In the genomic region with DNA sequence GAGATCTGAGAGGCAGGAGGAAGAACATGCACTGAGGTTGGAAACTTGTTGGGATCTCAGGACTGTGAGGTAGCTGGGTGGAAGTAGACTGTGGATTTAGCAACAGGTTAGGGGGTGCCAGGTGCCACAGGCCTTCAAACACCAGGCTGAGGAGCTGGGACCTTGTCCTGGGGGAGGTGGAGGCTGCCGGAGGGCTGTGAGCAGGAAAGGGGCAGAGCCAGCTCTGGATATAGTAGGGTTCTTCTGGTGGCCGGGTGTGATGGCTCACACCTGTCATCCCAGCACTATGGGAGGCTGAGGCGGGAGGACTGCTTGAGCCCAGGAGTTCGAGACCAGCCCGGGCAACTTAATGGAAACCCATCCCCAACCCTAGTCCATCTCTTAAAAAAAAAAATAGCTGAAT, we compare ENCODE assay signal across 8 cellular contexts. TPM values are rescaled to one million over a fixed set of nuclear protein-coding genes. Genes with fewer than 3 reads are reported as not detected.
DNase-seq lines count a peak whose midpoint lies in the region; ATAC-seq and TF ChIP-seq lines count a peak whose summit lies in the region.
"Had no signal": no experiment of that assay in that cellular context is flagged by ENCODE, and none has a peak within 500 bp of the region (broad histone marks: within the 10 kb centered on the region; RNA-seq: fewer than 3 reads in every experiment).

No MANE protein-coding gene starts in this region.

- H3K27me3 ChIP-seq in HUES48 (ENCODE audit: control insufficient read depth, insufficient read depth, low read length) (no peaks in the 10 kb centered on the region), spleen (replicated peaks in 1 of 7) (no peaks in the 10 kb centered on the region)

- no peak for TF ChIP-seq POLR2A in spleen (IDR thresholded peaks at IDR 0.05)

- no peak overlapping the region for H3K9ac ChIP-seq in HUES48 (ENCODE audit: low read depth, low read length)

- no peaks in the 10 kb centered on the region for H3K9me3 ChIP-seq in HUES48 (ENCODE audit: control insufficient read depth, insufficient read depth, low read length)
- no peaks in the 10 kb centered on the region for H3K9me3 ChIP-seq in spleen

- 87 to 96% (median 88%) methylated on average over 4 to 5 of the region's 5 CpGs for WGBS in spleen, 5 donors

- peaks cover 49% of the 10 kb centered on the region for H3K4me1 Mint-ChIP-seq in activated CD4-positive, alpha-beta memory T cell treated with anti-CD3 and anti-CD28 coated beads, Interleukin-2, amount 10 ng/mL, durations not matched to agents 7 days and 5 days
- peaks cover 26 to 48% of the 10 kb centered on the region in 2 donors for H3K4me1 Mint-ChIP-seq in immature natural killer cell

- H3K36me3 ChIP-seq in HUES48 (ENCODE audit: control insufficient read depth, insufficient read depth, low read length) = peaks cover 7% of the 10 kb centered on the region
- H3K36me3 ChIP-seq in spleen = peaks cover 0 to 29% (median 10%) of the 10 kb centered on the region in 6 donors

- POLR2A ChIA-PET in activated CD4-positive, alpha-beta memory T cell treated with anti-CD3 and anti-CD28 coated beads, Interleukin-2, amount 10 ng/mL, durations not matched to agents 7 days and 5 days (lab: Charles Lee) = interaction anchor here (0.9 to 2.0 kb wide), 3 partner anchors 9 to 58 kb away, joined by 4 to 9 read pairs (median 8); partner anchors contain the start of genes MED25 and PNKP

- no peak for DNase-seq in activated CD4-positive, alpha-beta memory T cell treated with anti-CD3 and anti-CD28 coated beads, Interleukin-2, amount 10 ng/mL, durations not matched to agents 7 days and 5 days
- no peak for DNase-seq in immature natural killer cell
- no peak for DNase-seq in spleen
- no peak for DNase-seq in NCI-H1105 treated with DMSO at 0.1 percent for 48 hours (lab: John Stamatoyannopoulos, UW)

- intact Hi-C loops in spleen (cut with DNase I; ENCODE audit: low total_unique reads) = no loop called here

- H3K4me1 ChIP-seq in HUES48 (ENCODE audit: control insufficient read depth, insufficient read depth, low read length) (peaks cover 12% of the 10 kb centered on the region), spleen (peaks cover 12 to 70% (median 45%) of the 10 kb centered on the region in 6 donors)

- peak overlapping the region; percentile 12 for H3K27ac Mint-ChIP-seq in activated CD4-positive, alpha-beta memory T cell treated with anti-CD3 and anti-CD28 coated beads, Interleukin-2, amount 10 ng/mL, durations not matched to agents 7 days and 5 days
- peak overlapping the region; percentile 77 to 90 (median 83) for H3K27ac Mint-ChIP-seq in immature natural killer cell

- CTCF ChIA-PET in activated CD4-positive, alpha-beta memory T cell treated with anti-CD3 and anti-CD28 coated beads, Interleukin-2, amount 10 ng/mL, durations not matched to agents 7 days and 5 days (lab: Charles Lee) = no interaction called here

- no peak for TF ChIP-seq CTCF in spleen (IDR thresholded peaks at IDR 0.05 in 8 of 11, conservative IDR thresholded peaks at IDR 0.05 in 3 of 11)

- no peaks in the 10 kb centered on the region for H3K9me3 Mint-ChIP-seq in activated CD4-positive, alpha-beta memory T cell treated with anti-CD3 and anti-CD28 coated beads, Interleukin-2, amount 10 ng/mL, durations not matched to agents 7 days and 5 days
- no peaks in the 10 kb centered on the region for H3K9me3 Mint-ChIP-seq in immature natural killer cell

- no peak for ATAC-seq in GM21529 (IDR thresholded peaks at IDR 0.05; ENCODE audit: unreplicated experiment)
- ATAC-seq in HG03521 (IDR thresholded peaks at IDR 0.05; ENCODE audit: unreplicated experiment) = no peak

- H3K27ac ChIP-seq in HUES48 (ENCODE audit: low read depth, low read length) (no peak overlapping the region), spleen (peak overlapping the region in 7 of 8 donors; percentile 43 to 92 (median 81))

- H3K36me3 Mint-ChIP-seq in activated CD4-positive, alpha-beta memory T cell treated with anti-CD3 and anti-CD28 coated beads, Interleukin-2, amount 10 ng/mL, durations not matched to agents 7 days and 5 days (ENCODE audit: low read depth) = peaks cover 13% of the 10 kb centered on the region
- H3K36me3 Mint-ChIP-seq in immature natural killer cell = peaks cover 5 to 6% (median 5%) of the 10 kb centered on the region in 3 donors

- H3K4me3 ChIP-seq in HUES48 (ENCODE audit: low read depth, low read length) (peak overlapping the region; percentile 78; the same call in 1 of the 2 replicates), spleen (peak overlapping the region in 6 of 8 donors; percentile 56 to 75 (median 66))

- no peaks in the 10 kb centered on the region for H3K27me3 Mint-ChIP-seq in activated CD4-positive, alpha-beta memory T cell treated with anti-CD3 and anti-CD28 coated beads, Interleukin-2, amount 10 ng/mL, durations not matched to agents 7 days and 5 days
- peaks cover 6 to 9% (median 9%) of the 10 kb centered on the region in 3 donors for H3K27me3 Mint-ChIP-seq in immature natural killer cell (ENCODE audit: low read depth in 3 of 3)

- peak overlapping the region; percentile 84 for H3K4me3 Mint-ChIP-seq in activated CD4-positive, alpha-beta memory T cell treated with anti-CD3 and anti-CD28 coated beads, Interleukin-2, amount 10 ng/mL, durations not matched to agents 7 days and 5 days
- peak overlapping the region; percentile 87 to 93 (median 90) for H3K4me3 Mint-ChIP-seq in immature natural killer cell

RNA-seq across cellular contexts. Expression of gene FUZ, which starts 3.1 kb away (rescaled TPM):
- total RNA-seq in activated CD4-positive, alpha-beta memory T cell treated with anti-CD3 and anti-CD28 coated beads, Interleukin-2, amount 10 ng/mL, durations not matched to agents 7 days and 5 days = 10 to 100 TPM; 13.7 to 13.9 TPM
- polyA plus RNA-seq in immature natural killer cell = 10 to 100 TPM in 1 of 3 donors, 1 to 10 TPM in 2; 7.3 to 12.0 (median 8.2) TPM
- 10 to 100 TPM; 10.7 to 22.1 (median 15.1) TPM for total RNA-seq in spleen
- polyA plus RNA-seq in spleen = 10 to 100 TPM; 16.7 to 20.3 (median 16.9) TPM

RNA-seq across cellular contexts. Expression of gene MED25, which starts 8.1 kb away (rescaled TPM):
- total RNA-seq in activated CD4-positive, alpha-beta memory T cell treated with anti-CD3 and anti-CD28 coated beads, Interleukin-2, amount 10 ng/mL, durations not matched to agents 7 days and 5 days = 10 to 100 TPM; 65.3 to 67.9 TPM
- 10 to 100 TPM in 2 of 3 donors, 1 to 10 TPM in 1; 5.0 to 30.4 (median 13.9) TPM for polyA plus RNA-seq in immature natural killer cell
- total RNA-seq in spleen = 10 to 100 TPM; 29.4 to 61.0 (median 50.7) TPM
- 10 to 100 TPM; 26.6 to 42.7 (median 35.3) TPM for polyA plus RNA-seq in spleen

RNA-seq across cellular contexts. Expression of gene PTOV1, which starts 41.0 kb away (rescaled TPM):
- total RNA-seq in activated CD4-positive, alpha-beta memory T cell treated with anti-CD3 and anti-CD28 coated beads, Interleukin-2, amount 10 ng/mL, durations not matched to agents 7 days and 5 days = 10 to 100 TPM; 69.3 to 71.7 TPM
- 10 to 100 TPM; 32.0 to 59.7 (median 41.4) TPM for polyA plus RNA-seq in immature natural killer cell
- 100 to 1,000 TPM in 3 of 7 donors, 10 to 100 TPM in 4; 69.6 to 127 (median 98.4) TPM for total RNA-seq in spleen
- polyA plus RNA-seq in spleen = 100 to 1,000 TPM in 1 of 3 donors, 10 to 100 TPM in 2; 61.4 to 120 (median 70.9) TPM

RNA-seq across cellular contexts. Expression of gene AP2A1, which starts 43.2 kb away (rescaled TPM):
- 10 to 100 TPM; 78.0 to 79.2 TPM for total RNA-seq in activated CD4-positive, alpha-beta memory T cell treated with anti-CD3 and anti-CD28 coated beads, Interleukin-2, amount 10 ng/mL, durations not matched to agents 7 days and 5 days
- 10 to 100 TPM in 2 of 3 donors, 1 to 10 TPM in 1; 6.4 to 27.7 (median 11.6) TPM for polyA plus RNA-seq in immature natural killer cell
- total RNA-seq in spleen = 100 to 1,000 TPM in 3 of 7 donors, 10 to 100 TPM in 4; 79.8 to 108 (median 95.4) TPM
- 10 to 100 TPM; 18.1 to 43.6 (median 19.0) TPM for polyA plus RNA-seq in spleen

RNA-seq across cellular contexts. Expression of gene TSKS, which starts 46.9 kb away (rescaled TPM):
- total RNA-seq in activated CD4-positive, alpha-beta memory T cell treated with anti-CD3 and anti-CD28 coated beads, Interleukin-2, amount 10 ng/mL, durations not matched to agents 7 days and 5 days = under 1 TPM; 0.63 to 0.86 TPM
- polyA plus RNA-seq in immature natural killer cell (under 1 TPM in 1 of 3 donors, not detected in 2; 0.19 TPM), spleen (1 to 10 TPM in 1 of 3 donors, under 1 TPM in 2; 0.26 to 1.0 (median 0.85) TPM)
- total RNA-seq in spleen = 1 to 10 TPM in 1 of 7 donors, under 1 TPM in 2, not detected in 4; 0.37 to 2.1 (median 0.92) TPM
- total RNA-seq: SK-MEL-5 had no signal
